1 cellular context compared by ENCODE assay signal in genomic region chr5:140725799-140726471, GRCh38.
TF ChIP-seq lines count a peak whose summit lies in the region.

No MANE protein-coding gene starts in this region.

TF ChIP-seq in HepG2, 621 proteins besides CTCF, POLR2A, EP300 and RAD21 (continued from another document and continues in another):
- TF ChIP-seq ATF3 (CRISPR knock-in tag; IDR thresholded peaks at IDR 0.05), result no peak; the same call in 1 of the 2 replicates
- no peak for TF ChIP-seq THYN1 (CRISPR knock-in tag; IDR thresholded peaks at IDR 0.05; ENCODE audit: borderline replicate concordance, low read depth)
- TF ChIP-seq ZBTB37 (CRISPR knock-in tag; IDR thresholded peaks at IDR 0.05), result no peak
- peak; percentile 97 for TF ChIP-seq RBM22 (optimal IDR thresholded peaks at IDR 0.05; ENCODE audit: low read length)
- TF ChIP-seq SKIL (CRISPR knock-in tag; IDR thresholded peaks at IDR 0.05; ENCODE audit: borderline replicate concordance), result no peak
- TF ChIP-seq CEBPZ (IDR thresholded peaks at IDR 0.05; ENCODE audit: low read length), result no peak
- no peak for TF ChIP-seq AFF4 (CRISPR knock-in tag; IDR thresholded peaks at IDR 0.05)
- TF ChIP-seq SRY (CRISPR knock-in tag; IDR thresholded peaks at IDR 0.05), result no peak
- 0 out of 2 replicates have a peak, but pooled peaks have one; percentile 42 for TF ChIP-seq ZNF430 (CRISPR knock-in tag; IDR thresholded peaks at IDR 0.05)
- no peak for TF ChIP-seq KDM1A (CRISPR knock-in tag; IDR thresholded peaks at IDR 0.05)
- TF ChIP-seq ZNF564 (CRISPR knock-in tag; IDR thresholded peaks at IDR 0.05), result no peak
- TF ChIP-seq ZZZ3 (CRISPR knock-in tag; IDR thresholded peaks at IDR 0.05; ENCODE audit: borderline replicate concordance), result no peak
- no peak for TF ChIP-seq ZNF790 (CRISPR knock-in tag; IDR thresholded peaks at IDR 0.05; ENCODE audit: borderline replicate concordance)
- TF ChIP-seq XBP1 (CRISPR knock-in tag; IDR thresholded peaks at IDR 0.05), result no peak
- no peak for TF ChIP-seq ZNF781 (CRISPR knock-in tag; IDR thresholded peaks at IDR 0.05; ENCODE audit: borderline replicate concordance, not compliant biosample characterization)
- TF ChIP-seq HDAC1 (CRISPR knock-in tag; IDR thresholded peaks at IDR 0.05), result peak; percentile 44; the same call in 1 of the 2 replicates
- peak; percentile 86 for TF ChIP-seq GATAD2A (CRISPR knock-in tag; IDR thresholded peaks at IDR 0.05)
- TF ChIP-seq NR2F1 (CRISPR knock-in tag; IDR thresholded peaks at IDR 0.05), result no peak
- TF ChIP-seq ZNF670 (CRISPR knock-in tag; IDR thresholded peaks at IDR 0.05; ENCODE audit: borderline replicate concordance), result 0 out of 2 replicates have a peak, but pooled peaks have one; percentile 53
- no peak for TF ChIP-seq ZNF616 (CRISPR knock-in tag; IDR thresholded peaks at IDR 0.05; ENCODE audit: low read depth)
- TF ChIP-seq ZNF382 (CRISPR knock-in tag; IDR thresholded peaks at IDR 0.05; ENCODE audit: borderline replicate concordance), result no peak
- TF ChIP-seq STAG1 (CRISPR knock-in tag; IDR thresholded peaks at IDR 0.05), result no peak
- TF ChIP-seq FOXP4 (CRISPR knock-in tag; IDR thresholded peaks at IDR 0.05), result 0 out of 2 replicates have a peak, but pooled peaks have one; percentile 52
- no peak for TF ChIP-seq ZNF496 (CRISPR knock-in tag; IDR thresholded peaks at IDR 0.05; ENCODE audit: insufficient replicate concordance)
- no peak for TF ChIP-seq ZNF280D (CRISPR knock-in tag; IDR thresholded peaks at IDR 0.05)
- TF ChIP-seq AHDC1 (CRISPR knock-in tag; IDR thresholded peaks at IDR 0.05; ENCODE audit: borderline replicate concordance), result peak; percentile 51; the same call in 1 of the 2 replicates
- no peak for TF ChIP-seq NCOA1 (CRISPR knock-in tag; IDR thresholded peaks at IDR 0.05)
- TF ChIP-seq FOXO1 (CRISPR knock-in tag; IDR thresholded peaks at IDR 0.05), result peak; percentile 32; the same call in 1 of the 2 replicates
- TF ChIP-seq HIVEP1 (CRISPR knock-in tag; IDR thresholded peaks at IDR 0.05), result no peak; the same call in 1 of the 2 replicates
- no peak for TF ChIP-seq HIC2 (CRISPR knock-in tag; IDR thresholded peaks at IDR 0.05; ENCODE audit: low read depth)
- TF ChIP-seq HOXA7 (CRISPR knock-in tag; IDR thresholded peaks at IDR 0.05), result no peak
- no peak for TF ChIP-seq ZNF768 (CRISPR knock-in tag; IDR thresholded peaks at IDR 0.05)
